1 cellular context compared by ENCODE assay signal in genomic region chr1:1205769-1206375, GRCh38.
TF ChIP-seq lines count a peak whose summit lies in the region.

No MANE protein-coding gene starts in this region.

TF ChIP-seq in H1, 55 proteins besides CTCF, POLR2A, EP300 and RAD21:
- TF ChIP-seq SUZ12 (IDR thresholded peaks at IDR 0.05; ENCODE audit: low read length) (peak; percentile 27; the same call in 1 of the 2 replicates), FOSL1 (IDR thresholded peaks at IDR 0.05; ENCODE audit: insufficient read depth, low read depth, low read length) (no peak)
